8 cellular contexts compared by ENCODE assay signal in the genomic region with DNA sequence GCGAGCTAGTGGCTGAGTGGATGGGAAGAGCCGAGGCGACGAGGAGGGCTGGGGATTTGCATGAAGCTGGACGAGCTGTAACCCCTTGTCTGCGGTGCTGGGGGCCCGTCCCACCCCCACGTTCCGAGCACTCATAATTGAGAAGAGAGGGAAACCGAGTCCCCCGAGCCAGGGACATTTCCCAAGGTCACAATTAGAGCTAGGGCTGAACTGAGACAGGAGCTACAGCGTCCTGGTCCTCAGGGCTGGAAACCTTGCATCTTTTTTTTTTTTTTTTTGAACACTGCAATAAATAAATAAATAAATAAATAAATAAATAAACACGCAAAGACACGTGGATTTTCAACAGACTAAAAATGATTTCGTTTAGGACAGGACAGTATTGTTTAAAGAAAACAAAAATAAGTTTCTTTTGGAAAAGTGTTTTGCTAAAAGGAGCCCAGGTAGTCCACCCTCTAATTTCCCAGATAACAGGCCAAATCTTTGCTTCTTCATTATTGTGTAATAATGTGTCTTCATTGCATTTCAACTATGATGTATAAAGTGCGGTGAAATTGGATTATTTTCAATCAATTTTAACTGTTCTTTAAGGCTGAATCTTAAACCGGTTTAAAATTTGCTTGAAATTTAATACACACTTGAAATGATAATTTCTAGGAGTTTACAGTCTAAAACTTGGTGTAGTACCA.
DNase-seq lines count a peak whose midpoint lies in the region; TF ChIP-seq lines count a peak whose summit lies in the region.

No MANE protein-coding gene starts in this region.

- H3K27me3 ChIP-seq in NT2/D1 (ENCODE audit: insufficient read depth, insufficient read length) = no peaks in the 10 kb centered on the region
- H3K27me3 ChIP-seq in effector memory CD4-positive, alpha-beta T cell (replicated peaks; ENCODE audit: control insufficient read depth, insufficient read depth, low read length, poor library complexity, severe bottlenecking) = no peaks in the 10 kb centered on the region

- peak overlapping the region; percentile 87 for H3K9ac ChIP-seq in NT2/D1 (ENCODE audit: insufficient read length, low read depth)

- no peaks in the 10 kb centered on the region for H3K36me3 ChIP-seq in NT2/D1 (ENCODE audit: insufficient read depth, insufficient read length, low read length)
- H3K36me3 ChIP-seq in effector memory CD4-positive, alpha-beta T cell (ENCODE audit: control insufficient read depth, insufficient read depth, low read length) = no peaks in the 10 kb centered on the region

- peak overlapping the region; percentile 60 to 94 (median 87) for H3K27ac Mint-ChIP-seq in nephron

- no peaks in the 10 kb centered on the region for H3K9me3 ChIP-seq in NT2/D1 (ENCODE audit: insufficient read depth, low read length)
- no peaks in the 10 kb centered on the region for H3K9me3 ChIP-seq in effector memory CD4-positive, alpha-beta T cell (ENCODE audit: control insufficient read depth, low read length)

- H3K4me1 Mint-ChIP-seq in nephron = peaks cover 12% of the 10 kb centered on the region

- no peaks in the 10 kb centered on the region for H3K9me3 Mint-ChIP-seq in nephron

- peak overlapping the region; percentile 96 to 98 (median 98) for H3K4me3 Mint-ChIP-seq in nephron

- H3K4me3 ChIP-seq in GM12875 (ENCODE audit: low read depth, low read length) (peak overlapping the region; percentile 46), NT2/D1 (ENCODE audit: insufficient read length, low read depth) (peak overlapping the region; percentile 62)
- peak overlapping the region; percentile 93 for H3K4me3 ChIP-seq in effector memory CD4-positive, alpha-beta T cell (ENCODE audit: insufficient read depth, low read depth, low read length, poor library complexity, severe bottlenecking)

- peak overlapping the region; percentile 93 for H3K27ac ChIP-seq in effector memory CD4-positive, alpha-beta T cell (ENCODE audit: insufficient read depth, low read length, poor library complexity, severe bottlenecking)

- no peak for TF ChIP-seq CTCF in GM12875 (IDR thresholded peaks at IDR 0.05; ENCODE audit: borderline replicate concordance, insufficient read depth, low read depth, low read length)
- TF ChIP-seq CTCF in nephron (IDR thresholded peaks at IDR 0.05; ENCODE audit: unreplicated experiment in 3 of 3) = no peak

- H3K27me3 Mint-ChIP-seq in nephron (ENCODE audit: low read depth) = no peaks in the 10 kb centered on the region

- no peak for DNase-seq in NT2/D1 (ENCODE audit: low read depth, low spot score)
- DNase-seq in effector memory CD4-positive, alpha-beta T cell = no peak
- DNase-seq in NCI-H524 treated with DMSO at 0.1 percent for 48 hours (lab: John Stamatoyannopoulos, UW) = no peak
- DNase-seq in activated CD4-positive, alpha-beta T cell treated with anti-CD3 and anti-CD28 coated beads for 4 hours = no peak
- DNase-seq in GM19240 (ENCODE audit: insufficient read length, low spot score) = no peak
- DNase-seq in stimulated activated CD8-positive, alpha-beta memory T cell treated with anti-CD3 and anti-CD28 coated beads, Interleukin-4, amount 100 ng/mL, for 48 hours = no peak

- no peaks in the 10 kb centered on the region for H3K36me3 Mint-ChIP-seq in nephron (ENCODE audit: low read depth)

- H3K4me1 ChIP-seq in NT2/D1 (ENCODE audit: insufficient read depth, insufficient read length) = no peaks in the 10 kb centered on the region
- no peaks in the 10 kb centered on the region for H3K4me1 ChIP-seq in effector memory CD4-positive, alpha-beta T cell (ENCODE audit: control insufficient read depth, insufficient read depth, low read length, poor library complexity, severe bottlenecking)
